ENCODE assay signal across 8 cellular contexts in genomic region chr7:30330134-30331111, GRCh38. TPM values are rescaled to one million over a fixed set of nuclear protein-coding genes. Genes with fewer than 3 reads are reported as not detected.
DNase-seq lines count a peak whose midpoint lies in the region; ATAC-seq and TF ChIP-seq lines count a peak whose summit lies in the region.

No MANE protein-coding gene starts in this region.

- H3K9me3 ChIP-seq in PC-3 (ENCODE audit: low read length), result no peaks in the 10 kb centered on the region
- H3K9me3 ChIP-seq in BE2C, result no peaks in the 10 kb centered on the region
- H3K9me3 ChIP-seq in tibial artery, result no peaks in the 10 kb centered on the region

- no peaks in the 10 kb centered on the region for H4K20me1 ChIP-seq in PC-3 (ENCODE audit: low read length)

- H3K36me3 ChIP-seq in PC-3 (ENCODE audit: low read depth, low read length) (no peaks in the 10 kb centered on the region), BE2C (no peaks in the 10 kb centered on the region), tibial artery (peaks cover 0 to 3% (median 0%) of the 10 kb centered on the region in 3 donors)

- POLR2A ChIA-PET in PC-3 (lab: Charles Lee; ENCODE audit: unreplicated experiment), result interaction anchor here (0.5 to 0.6 kb wide), 3 partner anchors 65 to 247 kb away, joined by 3 to 4 read pairs (median 3); no protein-coding TSS in a partner anchor
- POLR2A ChIA-PET in naive thymus-derived CD8-positive, alpha-beta T cell (lab: Charles Lee), result interaction anchor here (1.3 to 2.2 kb wide), 3 partner anchors 8 to 45 kb away, joined by 6 to 10 read pairs (median 7); no protein-coding TSS in a partner anchor

- H3K4me1 Mint-ChIP-seq in activated T-cell treated with anti-CD3 and anti-CD28 coated beads, Interleukin-2, amount 50 U/mL, for 4 hours (ENCODE audit: low read depth), result peaks cover 60% of the 10 kb centered on the region
- H3K4me1 Mint-ChIP-seq in naive thymus-derived CD8-positive, alpha-beta T cell, result peaks cover 21 to 77% (median 66%) of the 10 kb centered on the region in 4 donors

- CTCF ChIA-PET in PC-3 (lab: Charles Lee), result no interaction called here

- intact Hi-C loops in PC-3 (cut with micrococcal nuclease) (loop anchor here (2.0 kb wide), 1 partner anchor 18 kb away; no protein-coding TSS in a partner anchor), tibial artery (cut with DNase I; ENCODE audit: low total_unique reads) (no loop called here)

- H3K4me2 ChIP-seq in PC-3 (ENCODE audit: low read length), result no peak overlapping the region

- peak; percentile 93 to 95 for ATAC-seq in activated T-cell treated with anti-CD3 and anti-CD28 coated beads, Interleukin-2, amount 50 U/mL, for 4 hours
- ATAC-seq in HG03045 (IDR thresholded peaks at IDR 0.05; ENCODE audit: unreplicated experiment) (peak; percentile 83), PC-3 (peak; percentile 19; the same call in 1 of the 2 replicates)
- peak; percentile 91 to 96 for ATAC-seq in naive thymus-derived CD8-positive, alpha-beta T cell

- H3F3A ChIP-seq in PC-3 (ENCODE audit: low read length, unreplicated experiment), result no peaks in the 10 kb centered on the region

- TF ChIP-seq CTCF in PC-3 (conservative IDR thresholded peaks at IDR 0.05; ENCODE audit: low read depth, low read length), result no peak
- TF ChIP-seq CTCF in BE2C (IDR thresholded peaks at IDR 0.05; ENCODE audit: low read depth, low read length), result no peak
- TF ChIP-seq CTCF in tibial artery (IDR thresholded peaks at IDR 0.05), result no peak

- H3K4me1 ChIP-seq in PC-3 (ENCODE audit: insufficient read depth, low read length) (peaks cover 26% of the 10 kb centered on the region), BE2C (peaks cover 5% of the 10 kb centered on the region; the same call in 1 of the 2 replicates), tibial artery (peaks cover 0 to 15% (median 2%) of the 10 kb centered on the region in 4 donors)

- no peaks in the 10 kb centered on the region for H3K9me2 ChIP-seq in PC-3 (replicated peaks; ENCODE audit: low read length)

- no peak overlapping the region for H3K9ac ChIP-seq in PC-3 (ENCODE audit: low read length)

- H3K27me3 ChIP-seq in PC-3 (ENCODE audit: low read length) (no peaks in the 10 kb centered on the region), BE2C (no peaks in the 10 kb centered on the region), tibial artery (no peaks in the 10 kb centered on the region)

- H2AFZ ChIP-seq in PC-3 (ENCODE audit: low read length), result no peak overlapping the region

- H3K4me3 ChIP-seq in PC-3 (ENCODE audit: low read length) (no peak overlapping the region), BE2C (ENCODE audit: low read depth, low read length) (no peak overlapping the region), tibial artery (no peak overlapping the region)

- H3K79me2 ChIP-seq in PC-3 (ENCODE audit: low read length), result peaks cover 55% of the 10 kb centered on the region

- H3K36me3 Mint-ChIP-seq in activated T-cell treated with anti-CD3 and anti-CD28 coated beads, Interleukin-2, amount 50 U/mL, for 4 hours (ENCODE audit: insufficient read depth), result peaks cover 17% of the 10 kb centered on the region
- H3K36me3 Mint-ChIP-seq in naive thymus-derived CD8-positive, alpha-beta T cell, result peaks cover 0 to 11% (median 10%) of the 10 kb centered on the region in 3 donors

- no peaks in the 10 kb centered on the region for H3K27me3 Mint-ChIP-seq in activated T-cell treated with anti-CD3 and anti-CD28 coated beads, Interleukin-2, amount 50 U/mL, for 4 hours (ENCODE audit: low read depth)
- no peaks in the 10 kb centered on the region for H3K27me3 Mint-ChIP-seq in naive thymus-derived CD8-positive, alpha-beta T cell

- peak overlapping the region; percentile 35 to 84 (median 68) for H3K27ac Mint-ChIP-seq in naive thymus-derived CD8-positive, alpha-beta T cell

- no peak for DNase-seq in activated T-cell treated with anti-CD3 and anti-CD28 coated beads, Interleukin-2, amount 50 U/mL, for 4 hours
- DNase-seq in activated T-cell treated with anti-CD3 and anti-CD28 coated beads, Interleukin-2, amount 50 U/mL, for 1 hour, result no peak
- DNase-seq in PC-3 (no peak), NCI-H526 treated with DMSO at 0.1 percent for 48 hours (lab: John Stamatoyannopoulos, UW) (no peak), BE2C (no peak), tibial artery (no peak)
- DNase-seq in naive thymus-derived CD8-positive, alpha-beta T cell, result peak in 7 of 10 donors; percentile 0 to 71 (median 40)

- no TSS peak for BruUV-seq in PC-3 (replicated peaks; lab: Mats Ljungman, UMichigan)

- peaks cover 3% of the 10 kb centered on the region for H3K9me3 Mint-ChIP-seq in activated T-cell treated with anti-CD3 and anti-CD28 coated beads, Interleukin-2, amount 50 U/mL, for 4 hours
- peaks cover 0 to 3% (median 0%) of the 10 kb centered on the region in 9 donors for H3K9me3 Mint-ChIP-seq in naive thymus-derived CD8-positive, alpha-beta T cell

- H3K27ac ChIP-seq in PC-3 (ENCODE audit: low read length), result no peak overlapping the region
- no peak overlapping the region for H3K27ac ChIP-seq in tibial artery

- H3K4me3 Mint-ChIP-seq in activated T-cell treated with anti-CD3 and anti-CD28 coated beads, Interleukin-2, amount 50 U/mL, for 4 hours, result peak overlapping the region; percentile 52
- peak overlapping the region; percentile 6 to 82 (median 66) for H3K4me3 Mint-ChIP-seq in naive thymus-derived CD8-positive, alpha-beta T cell

RNA-seq across cellular contexts. Expression of gene ZNRF2, which starts 46.0 kb away (rescaled TPM):
- total RNA-seq in activated T-cell treated with anti-CD3 and anti-CD28 coated beads, Interleukin-2, amount 50 U/mL, for 4 hours, result 1 to 10 TPM; 8.0 to 9.4 (median 8.3) TPM
- total RNA-seq in PC-3 (2014; rRNA removed), result 13.1 and 15.8 TPM in 2 replicates
- total RNA-seq in naive thymus-derived CD8-positive, alpha-beta T cell, result 10 to 100 TPM; 28.8 to 29.4 TPM
- 1 to 10 TPM; 1.1 to 2.3 (median 2.2) TPM for polyA plus RNA-seq in naive thymus-derived CD8-positive, alpha-beta T cell
- 1.1 TPM for polyA plus RNA-seq in BE2C (2012; ENCODE audit: insufficient read depth, insufficient read length, low read depth)

Comparison
In these comparisons a context has a peak if more than half of its experiments do, and no peak if none do; other contexts are left out.
1. ATAC-seq: peak in every context shown above with its lines; median percentile 94 in activated T-cell treated with anti-CD3 and anti-CD28 coated beads, Interleukin-2, amount 50 U/mL, for 4 hours; 94 in naive thymus-derived CD8-positive, alpha-beta T cell; 83 in HG03045; 19 in PC-3.
2. DNase-seq: peak in naive thymus-derived CD8-positive, alpha-beta T cell (7 of 10); none in activated T-cell treated with anti-CD3 and anti-CD28 coated beads, Interleukin-2, amount 50 U/mL, for 4 hours (single experiment), activated T-cell treated with anti-CD3 and anti-CD28 coated beads, Interleukin-2, amount 50 U/mL, for 1 hour (single experiment), PC-3 (single experiment), NCI-H526 treated with DMSO at 0.1 percent for 48 hours (single experiment), BE2C (single experiment) and tibial artery (0 of 2).